Comparison of ENCODE assay signal across 1 cellular context in the genomic region with DNA sequence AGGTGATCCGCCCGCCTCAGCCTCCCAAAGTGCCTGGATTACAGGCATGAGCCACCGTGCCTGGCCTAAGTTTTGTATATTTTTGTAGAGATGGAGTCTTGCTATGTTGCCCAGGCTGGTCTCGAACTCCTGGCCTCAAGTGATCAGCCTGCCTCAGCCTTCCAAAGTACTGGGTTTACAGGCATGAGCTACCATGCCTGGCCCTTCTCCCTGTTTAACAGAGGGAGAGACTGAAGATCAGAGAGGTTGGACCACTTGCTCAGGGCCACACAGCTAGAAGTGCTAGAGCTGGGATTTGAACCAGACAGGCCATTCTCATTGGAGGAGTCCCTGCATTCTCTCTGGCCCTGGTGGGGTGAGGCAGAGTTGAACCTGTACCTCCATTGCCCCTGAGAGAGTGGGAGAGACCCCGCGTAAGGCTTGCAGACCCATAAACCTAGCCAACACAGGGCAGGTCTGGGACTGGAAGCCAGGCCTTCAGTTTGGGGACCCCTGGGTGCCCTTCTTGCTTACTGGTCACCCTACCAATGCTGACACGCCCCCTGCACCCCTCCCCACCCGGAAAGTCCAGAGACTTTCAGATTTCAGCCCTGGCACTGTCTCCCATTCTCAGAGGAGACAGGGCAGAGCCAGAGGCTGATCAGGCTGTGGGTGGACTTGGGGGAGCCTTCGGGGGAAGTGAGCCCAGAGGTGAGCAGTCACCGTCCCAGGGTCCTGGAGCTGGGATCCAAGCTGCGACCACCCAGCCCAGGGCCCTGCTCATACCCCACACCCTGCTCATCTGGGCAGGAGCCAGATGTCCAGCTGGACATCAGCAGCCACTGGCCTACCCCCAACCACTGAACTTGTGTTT.
TF ChIP-seq lines count a peak whose summit lies in the region.

No MANE protein-coding gene starts in this region.

TF ChIP-seq in HepG2, 621 proteins besides CTCF, POLR2A, EP300 and RAD21:
- TF ChIP-seq ZNF768 (CRISPR knock-in tag; IDR thresholded peaks at IDR 0.05), result peak; percentile 97
- peak; percentile 3; the same call in 1 of the 2 replicates for TF ChIP-seq POLR2G (IDR thresholded peaks at IDR 0.05; ENCODE audit: low read depth, low read length)
- peak; percentile 60 for TF ChIP-seq AGO2 (optimal IDR thresholded peaks at IDR 0.05; ENCODE audit: low read depth, low read length)
- TF ChIP-seq AGO1 (IDR thresholded peaks at IDR 0.05; ENCODE audit: low read depth, low read length, poor library complexity, severe bottlenecking), result peak; percentile 93
- TF ChIP-seq ATM (IDR thresholded peaks at IDR 0.05; ENCODE audit: borderline replicate concordance), result no peak
- TF ChIP-seq KDM2A (CRISPR knock-in tag; IDR thresholded peaks at IDR 0.05; ENCODE audit: borderline replicate concordance, low read depth), result peak; percentile 10; the same call in 1 of the 2 replicates
- no peak for TF ChIP-seq HOXA3 (CRISPR knock-in tag; IDR thresholded peaks at IDR 0.05)
- peak; percentile 69 for TF ChIP-seq ZMYM3 (CRISPR knock-in tag; IDR thresholded peaks at IDR 0.05)
- TF ChIP-seq ZNF121 (CRISPR knock-in tag; IDR thresholded peaks at IDR 0.05), result 0 out of 2 replicates have a peak, but pooled peaks have one; percentile 62
